15 cellular contexts compared by ENCODE assay signal in genomic region chr11:62905286-62905685, GRCh38. TPM values are rescaled to one million over a fixed set of nuclear protein-coding genes. Genes with fewer than 3 reads are reported as not detected.
A peak's percentile ranks its signal among the peaks of the same experiment; 100 is the strongest.
DNase-seq lines count a peak whose midpoint lies in the region; ATAC-seq and TF ChIP-seq lines count a peak whose summit lies in the region.
"Had no signal": no experiment of that assay in that cellular context is flagged by ENCODE, and none has a peak within 500 bp of the region (broad histone marks: within the 10 kb centered on the region; RNA-seq: fewer than 3 reads in every experiment).

No MANE protein-coding gene starts in this region.

- DNase-seq in activated CD8-positive, alpha-beta memory T cell treated with anti-CD3 and anti-CD28 coated beads, Interleukin-2, amount 10 ng/mL, durations not matched to agents 7 days and 5 days = no peak
- DNase-seq in activated CD8-positive, alpha-beta memory T cell treated with anti-CD3 and anti-CD28 coated beads for 24 hours = no peak
- no peak for DNase-seq in Panc1 (ENCODE audit: low read depth, low spot score)
- DNase-seq in fibroblast of peridontal ligament (ENCODE audit: extremely low read depth) = peak; percentile 41
- peak; percentile 30 for DNase-seq in pons (ENCODE audit: low spot score)
- no peak for DNase-seq in GM20000 (ENCODE audit: low spot score)
- DNase-seq in activated effector memory CD4-positive, alpha-beta T cell treated with anti-CD3 and anti-CD28 coated beads, Interleukin-2, amount 50 U/mL, for 16 hours = no peak

- BruUV-seq in Panc1 (replicated peaks; lab: Mats Ljungman, UMichigan) = no TSS peak

- in situ Hi-C loops in Panc1 (cut with HindIII; ENCODE audit: low pct_unique_long_range_greater_than_20kb, low sequenced_read_pairs) = no loop called here

- H3K9me3 ChIP-seq in Panc1 (ENCODE audit: control insufficient read depth, insufficient read depth, low read depth, low read length) = no peaks in the 10 kb centered on the region
- H3K9me3 ChIP-seq: spleen, tibial artery had no signal

- no peaks in the 10 kb centered on the region for H3K4me1 ChIP-seq in Panc1 (ENCODE audit: control insufficient read depth, insufficient read depth, low read length)

- H3K4me3 Mint-ChIP-seq in activated CD8-positive, alpha-beta memory T cell treated with anti-CD3 and anti-CD28 coated beads, Interleukin-2, amount 10 ng/mL, durations not matched to agents 7 days and 5 days = no peak overlapping the region
- H3K4me3 Mint-ChIP-seq: activated CD4-positive, alpha-beta T cell treated with anti-CD3 and anti-CD28 coated beads for 36 hours; dendritic cell treated with granulocyte-macrophage colony-stimulating factor and Interleukin-4, amounts not matched to agents 40 ng/mL and 50 ng/mL, for 4 days; stimulated activated effector memory CD8-positive, alpha-beta T cell treated with anti-CD3 and anti-CD28 coated beads, Interleukin-12 subunit alpha, Interleukin-12 subunit beta, amount 100 ng/mL, for 72 hours had no signal

- H3K27ac ChIP-seq in Panc1 (ENCODE audit: low read length) = no peak overlapping the region
- H3K27ac ChIP-seq: C4-2B, spleen, tibial artery had no signal

- no peak for TF ChIP-seq CTCF in Panc1 (IDR thresholded peaks at IDR 0.05)
- TF ChIP-seq CTCF in GM20000 (IDR thresholded peaks at IDR 0.05; ENCODE audit: extremely low read depth, missing control alignments) = no peak

- no peak overlapping the region for H3K4me3 ChIP-seq in Panc1 (ENCODE audit: low read depth in 2 of 2, low read length in 2 of 2)
- H3K4me3 ChIP-seq: spleen, tibial artery had no signal

- H3K36me3 ChIP-seq in Panc1 (ENCODE audit: control insufficient read depth, insufficient read depth, low read length) = no peaks in the 10 kb centered on the region
- H3K36me3 ChIP-seq: spleen, tibial artery had no signal

- ATAC-seq in activated CD8-positive, alpha-beta memory T cell treated with anti-CD3 and anti-CD28 coated beads, Interleukin-2, amount 10 ng/mL, durations not matched to agents 7 days and 5 days = no peak
- peak; percentile 39 for ATAC-seq in Panc1
- ATAC-seq in GM18909 (IDR thresholded peaks at IDR 0.05; ENCODE audit: poor library complexity, unreplicated experiment) = no peak

- peaks cover 38% of the 10 kb centered on the region for H3K27me3 Mint-ChIP-seq in activated CD8-positive, alpha-beta memory T cell treated with anti-CD3 and anti-CD28 coated beads, Interleukin-2, amount 10 ng/mL, durations not matched to agents 7 days and 5 days

- no peaks in the 10 kb centered on the region for H3K27me3 ChIP-seq in Panc1 (ENCODE audit: control insufficient read depth, insufficient read depth, low read length)

- CTCF ChIA-PET in activated CD8-positive, alpha-beta memory T cell treated with anti-CD3 and anti-CD28 coated beads, Interleukin-2, amount 10 ng/mL, durations not matched to agents 7 days and 5 days (lab: Charles Lee) = interaction anchor here (0.6 to 9.9 kb wide), 32 partner anchors 9 to 128 kb away, joined by 3 to 284 read pairs (median 5); partner anchors contain the start of genes CHRM1 and SLC3A2
- CTCF ChIA-PET in Panc1 (lab: Charles Lee) = interaction anchor here (0.6 to 3.5 kb wide), 5 partner anchors 11 to 118 kb away, joined by 3 to 31 read pairs (median 3); no protein-coding TSS in a partner anchor

- H3K36me3 Mint-ChIP-seq in activated CD8-positive, alpha-beta memory T cell treated with anti-CD3 and anti-CD28 coated beads, Interleukin-2, amount 10 ng/mL, durations not matched to agents 7 days and 5 days = no peaks in the 10 kb centered on the region
- H3K36me3 Mint-ChIP-seq: stimulated activated effector memory CD8-positive, alpha-beta T cell treated with anti-CD3 and anti-CD28 coated beads, Interleukin-12 subunit alpha, Interleukin-12 subunit beta, amount 100 ng/mL, for 72 hours had no signal

- POLR2A ChIA-PET in Panc1 (lab: Charles Lee) = no interaction called here

- peaks cover 28% of the 10 kb centered on the region for H3K4me1 Mint-ChIP-seq in activated CD8-positive, alpha-beta memory T cell treated with anti-CD3 and anti-CD28 coated beads, Interleukin-2, amount 10 ng/mL, durations not matched to agents 7 days and 5 days

- intact Hi-C loops in Panc1 (cut with micrococcal nuclease; ENCODE audit: unreplicated experiment) = loop anchor here (5.0 kb wide), 1 partner anchor 307 kb away; no protein-coding TSS in a partner anchor

- no peaks in the 10 kb centered on the region for H3K9me3 Mint-ChIP-seq in activated CD8-positive, alpha-beta memory T cell treated with anti-CD3 and anti-CD28 coated beads, Interleukin-2, amount 10 ng/mL, durations not matched to agents 7 days and 5 days (ENCODE audit: low read depth)
- H3K9me3 Mint-ChIP-seq: dendritic cell treated with granulocyte-macrophage colony-stimulating factor and Interleukin-4, amounts not matched to agents 40 ng/mL and 50 ng/mL, for 4 days; stimulated activated effector memory CD8-positive, alpha-beta T cell treated with anti-CD3 and anti-CD28 coated beads, Interleukin-12 subunit alpha, Interleukin-12 subunit beta, amount 100 ng/mL, for 72 hours had no signal

- H3K27ac Mint-ChIP-seq in activated CD8-positive, alpha-beta memory T cell treated with anti-CD3 and anti-CD28 coated beads, Interleukin-2, amount 10 ng/mL, durations not matched to agents 7 days and 5 days = peak overlapping the region; percentile 65
- H3K27ac Mint-ChIP-seq: activated CD4-positive, alpha-beta T cell treated with anti-CD3 and anti-CD28 coated beads for 36 hours; dendritic cell treated with granulocyte-macrophage colony-stimulating factor and Interleukin-4, amounts not matched to agents 40 ng/mL and 50 ng/mL, for 4 days; stimulated activated effector memory CD8-positive, alpha-beta T cell treated with anti-CD3 and anti-CD28 coated beads, Interleukin-12 subunit alpha, Interleukin-12 subunit beta, amount 100 ng/mL, for 72 hours had no signal

RNA-seq across cellular contexts. Expression of gene CHRM1, which starts 15.9 kb away (rescaled TPM):
- total RNA-seq in activated CD8-positive, alpha-beta memory T cell treated with anti-CD3 and anti-CD28 coated beads, Interleukin-2, amount 10 ng/mL, durations not matched to agents 7 days and 5 days = not detected
- not detected for total RNA-seq in Panc1 (2021; ENCODE audit: unreplicated experiment)
- polyA plus RNA-seq in Panc1 (2012; ENCODE audit: insufficient read length) = not detected
- total RNA-seq: activated CD4-positive, alpha-beta T cell treated with anti-CD3 and anti-CD28 coated beads for 36 hours; spleen; T-helper 2 cell treated with Interferon-gamma antibody and Interleukin-4, amounts not matched to agents 100 ng/mL and 5 ng/mL, for 36 hours had no signal
- polyA plus RNA-seq: spleen had no signal

RNA-seq across cellular contexts. Expression of gene SLC3A2, which starts 24.6 kb away (rescaled TPM):
- 100 to 1,000 TPM; 213 to 259 TPM for total RNA-seq in activated CD8-positive, alpha-beta memory T cell treated with anti-CD3 and anti-CD28 coated beads, Interleukin-2, amount 10 ng/mL, durations not matched to agents 7 days and 5 days
- 184 TPM for total RNA-seq in Panc1 (2021; ENCODE audit: unreplicated experiment)
- polyA plus RNA-seq in Panc1 (2012; ENCODE audit: insufficient read length) = 426 TPM

Comparison
In these comparisons a context has a peak if more than half of its experiments do, and no peak if none do; other contexts are left out.
1. DNase-seq: peak in fibroblast of peridontal ligament (single experiment) and pons (single experiment); none in activated CD8-positive, alpha-beta memory T cell treated with anti-CD3 and anti-CD28 coated beads, Interleukin-2, amount 10 ng/mL, durations not matched to agents 7 days and 5 days (single experiment), activated CD8-positive, alpha-beta memory T cell treated with anti-CD3 and anti-CD28 coated beads for 24 hours (single experiment), Panc1 (single experiment), GM20000 (single experiment) and activated effector memory CD4-positive, alpha-beta T cell treated with anti-CD3 and anti-CD28 coated beads, Interleukin-2, amount 50 U/mL, for 16 hours (single experiment).